Comparison of ENCODE assay signal across 25 cellular contexts in the genomic region with DNA sequence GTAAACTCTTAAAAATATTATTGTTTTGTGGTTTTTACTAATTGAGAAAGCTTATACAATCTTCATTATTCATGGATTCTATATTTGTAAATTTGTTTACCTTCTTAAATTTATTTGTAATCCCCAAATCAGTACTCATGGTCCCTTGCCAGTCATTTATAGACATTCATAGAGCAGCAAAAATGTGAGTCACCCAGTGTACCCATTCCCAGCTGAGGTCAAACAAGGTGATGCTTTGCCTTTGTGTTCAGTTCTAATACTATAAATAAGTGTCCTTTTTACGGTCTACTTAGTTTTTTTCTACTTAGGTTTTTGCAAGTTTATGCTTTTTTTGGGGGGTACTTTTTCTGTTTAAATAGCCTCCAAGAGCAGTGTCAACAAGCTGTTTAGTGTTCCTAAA. TPM values are rescaled to one million over a fixed set of nuclear protein-coding genes. Genes with fewer than 3 reads are reported as not detected.
DNase-seq lines count a peak whose midpoint lies in the region; ATAC-seq, FAIRE-seq and TF ChIP-seq lines count a peak whose summit lies in the region.
"Had no signal": no experiment of that assay in that cellular context is flagged by ENCODE, and none has a peak within 500 bp of the region (broad histone marks: within the 10 kb centered on the region; RNA-seq: fewer than 3 reads in every experiment).

No MANE protein-coding gene starts in this region.

- H3K4me2 ChIP-seq in HepG2 (ENCODE audit: low read depth, low read length): no peak overlapping the region
- H3K4me2 ChIP-seq: PC-9 had no signal

- ATAC-seq in HepG2: no peak
- ATAC-seq in right lobe of liver: no peak
- ATAC-seq in left lung: peak; percentile 25
- ATAC-seq in aorta (ENCODE audit: low FRiP score): peak; percentile 68
- ATAC-seq in activated CD8-positive, alpha-beta T cell treated with anti-CD3 and anti-CD28 coated beads for 36 hours: no peak
- no peak for ATAC-seq in HG03175 (IDR thresholded peaks at IDR 0.05; ENCODE audit: unreplicated experiment)
- ATAC-seq: activated T-helper 17 cell treated with anti-CD3 and anti-CD28 coated beads, Interleukin-2, amount 50 U/mL, for 72 hours; GM12878 had no signal

- peaks cover 29% of the 10 kb centered on the region for H3K4me1 ChIP-seq in HepG2 (ENCODE audit: insufficient read depth, low read length)
- H3K4me1 ChIP-seq in right lobe of liver: peaks cover 0 to 13% (median 0%) of the 10 kb centered on the region in 4 donors
- peaks cover 0 to 9% of the 10 kb centered on the region in 2 donors for H3K4me1 ChIP-seq in left lung
- H3K4me1 ChIP-seq in aorta (ENCODE audit: control insufficient read depth in 1 of 2, insufficient read depth in 2 of 2, low read length in 2 of 2): peaks cover 7 to 13% of the 10 kb centered on the region in 2 donors
- H3K4me1 ChIP-seq: prostate gland had no signal

- H3K9ac ChIP-seq in HepG2 (ENCODE audit: insufficient read depth, low read depth, low read length): no peak overlapping the region

- TF ChIP-seq CTCF in HepG2 (CRISPR knock-in tag; IDR thresholded peaks at IDR 0.05) (no peak), right lobe of liver (IDR thresholded peaks at IDR 0.05) (no peak), left lung (IDR thresholded peaks at IDR 0.05) (no peak)
- TF ChIP-seq CTCF in activated CD8-positive, alpha-beta T cell treated with anti-CD3 and anti-CD28 coated beads for 36 hours (IDR thresholded peaks at IDR 0.05): no peak

- TF ChIP-seq EP300 in HepG2 (IDR thresholded peaks at IDR 0.05; ENCODE audit: low read depth in 2 of 2, low read length in 2 of 2) (no peak), HepG2 (CRISPR knock-in tag; IDR thresholded peaks at IDR 0.05; ENCODE audit: borderline replicate concordance) (no peak)

- TF ChIP-seq POLR2A in HepG2 (IDR thresholded peaks at IDR 0.05; ENCODE audit: insufficient read depth in 1 of 2, low read depth in 2 of 2, low read length in 2 of 2): no peak
- no peak for TF ChIP-seq POLR2A in right lobe of liver (IDR thresholded peaks at IDR 0.05)

- BruUV-seq in HepG2 (replicated peaks; lab: Mats Ljungman, UMichigan): no TSS peak

- 56% methylated on average over 1 of the region's 1 CpG for WGBS in HepG2 (ENCODE audit: low lambda C conversion rate)
- WGBS in right lobe of liver (ENCODE audit: insufficient coverage, low coverage, low lambda C conversion rate, missing lambda C conversion rate): 67% methylated on average over 1 of the region's 1 CpG
- WGBS in aorta, 2 donors: 0 to 5% methylated on average over 1 of the region's 1 CpG

- DNase-seq in HepG2 (ENCODE audit: low spot score): no peak
- DNase-seq in right lobe of liver: no peak
- peak; percentile 37 for DNase-seq in amniotic epithelial cell (ENCODE audit: low read depth)
- no peak for DNase-seq in left lung
- no peak for DNase-seq in aorta
- no peak for DNase-seq in Kasumi-1 (lab: John Stamatoyannopoulos, UW)
- DNase-seq in activated CD8-positive, alpha-beta T cell treated with anti-CD3 and anti-CD28 coated beads for 36 hours: no peak
- DNase-seq: activated B cell treated with CpG ODN at 0.5 μM for 24 hours, cerebellar nuclear complex, endodermal cell, kidney, mesendoderm, NCI-H1436 treated with DMSO at 0.1 percent for 48 hours, NCI-H2171, NCI-H69, nephron progenitor cell, SJCRH30 had no signal

- in situ Hi-C loops in HepG2 (cut with HindIII; ENCODE audit: extremely low pct_ligation_motif_present, low pct_unique_long_range_greater_than_20kb): no loop called here

- no peaks in the 10 kb centered on the region for H3K9me3 Mint-ChIP-seq in activated CD8-positive, alpha-beta T cell treated with anti-CD3 and anti-CD28 coated beads for 36 hours
- H3K9me3 Mint-ChIP-seq: activated B cell treated with CpG ODN at 0.5 μM for 24 hours; activated T-helper 17 cell treated with anti-CD3 and anti-CD28 coated beads, Interleukin-2, amount 50 U/mL, for 72 hours; endodermal cell; nephron progenitor cell had no signal

- no peaks in the 10 kb centered on the region for H3K36me3 Mint-ChIP-seq in activated CD8-positive, alpha-beta T cell treated with anti-CD3 and anti-CD28 coated beads for 36 hours (ENCODE audit: low read depth)

- H3K27me3 ChIP-seq in HepG2 (ENCODE audit: control insufficient read depth in 1 of 2, insufficient read depth in 2 of 2, low read length in 2 of 2) (no peaks in the 10 kb centered on the region), right lobe of liver (no peaks in the 10 kb centered on the region), left lung (no peaks in the 10 kb centered on the region), aorta (ENCODE audit: control insufficient read depth in 1 of 2, insufficient read depth in 2 of 2, low read length in 1 of 2) (no peaks in the 10 kb centered on the region)
- H3K27me3 ChIP-seq: SJCRH30 had no signal

- POLR2A ChIA-PET in HepG2 (lab: Yijun Ruan, JAX): no interaction called here
- POLR2A ChIA-PET in activated CD8-positive, alpha-beta T cell treated with anti-CD3 and anti-CD28 coated beads for 36 hours (lab: Charles Lee): no interaction called here

- H3K9me3 ChIP-seq in HepG2 (ENCODE audit: low read length): no peaks in the 10 kb centered on the region
- no peaks in the 10 kb centered on the region for H3K9me3 ChIP-seq in right lobe of liver
- no peaks in the 10 kb centered on the region for H3K9me3 ChIP-seq in left lung
- no peaks in the 10 kb centered on the region for H3K9me3 ChIP-seq in aorta (ENCODE audit: control insufficient read depth, low read length)
- H3K9me3 ChIP-seq: prostate gland, SJCRH30 had no signal

- FAIRE-seq in HepG2 (lab: Jason Lieb, UNC): no peak
- FAIRE-seq: GM12878, kidney had no signal

- H3K27me3 Mint-ChIP-seq in activated CD8-positive, alpha-beta T cell treated with anti-CD3 and anti-CD28 coated beads for 36 hours: peaks cover 2% of the 10 kb centered on the region

- CTCF ChIA-PET in HepG2 (lab: Yijun Ruan, JAX; ENCODE audit: low intra/inter-chr PET ratio, low total read pairs): no interaction called here
- CTCF ChIA-PET in activated CD8-positive, alpha-beta T cell treated with anti-CD3 and anti-CD28 coated beads for 36 hours (lab: Charles Lee): no interaction called here

- intact Hi-C loops in HepG2 (cut with micrococcal nuclease; ENCODE audit: unreplicated experiment): no loop called here
- intact Hi-C loops in right lobe of liver (cut with DNase I): no loop called here
- intact Hi-C loops in left lung (cut with DNase I): no loop called here
- intact Hi-C loops in aorta (cut with DNase I): no loop called here
- intact Hi-C loops in activated CD8-positive, alpha-beta T cell treated with anti-CD3 and anti-CD28 coated beads for 36 hours (cut with micrococcal nuclease): no loop called here

- no peaks in the 10 kb centered on the region for H3K4me1 Mint-ChIP-seq in activated CD8-positive, alpha-beta T cell treated with anti-CD3 and anti-CD28 coated beads for 36 hours (ENCODE audit: low read depth)
- H3K4me1 Mint-ChIP-seq: activated B cell treated with CpG ODN at 0.5 μM for 24 hours; activated T-helper 17 cell treated with anti-CD3 and anti-CD28 coated beads, Interleukin-2, amount 50 U/mL, for 72 hours; endodermal cell had no signal

- H3K36me3 ChIP-seq in HepG2 (replicated peaks in 1 of 2; ENCODE audit: control insufficient read depth in 1 of 2, insufficient read depth in 2 of 2, low read length in 2 of 2) (peaks cover 10 to 29% of the 10 kb centered on the region in 2 experiments), right lobe of liver (no peaks in the 10 kb centered on the region), left lung (peaks cover 0 to 17% of the 10 kb centered on the region in 2 donors), aorta (ENCODE audit: control insufficient read depth in 1 of 2, insufficient read depth in 2 of 2, low read length in 1 of 2) (peaks cover 3 to 5% of the 10 kb centered on the region in 2 donors)
- H3K36me3 ChIP-seq: prostate gland had no signal

- no peak overlapping the region for H3K4me3 Mint-ChIP-seq in activated CD8-positive, alpha-beta T cell treated with anti-CD3 and anti-CD28 coated beads for 36 hours
- H3K4me3 Mint-ChIP-seq: activated B cell treated with CpG ODN at 0.5 μM for 24 hours; activated T-helper 17 cell treated with anti-CD3 and anti-CD28 coated beads, Interleukin-2, amount 50 U/mL, for 72 hours; endodermal cell; nephron progenitor cell had no signal

- H3K27ac ChIP-seq in HepG2 (ENCODE audit: extremely low read length, insufficient read depth, low read length) (no peak overlapping the region), right lobe of liver (no peak overlapping the region), left lung (no peak overlapping the region), aorta (ENCODE audit: low read depth in 1 of 2, low read length in 2 of 2) (no peak overlapping the region)
- H3K27ac ChIP-seq: PC-9, SJCRH30 had no signal

- no peaks in the 10 kb centered on the region for H3K79me2 ChIP-seq in HepG2 (ENCODE audit: insufficient read depth, low read length)

- no peak overlapping the region for H2AFZ ChIP-seq in HepG2 (ENCODE audit: low read length)
- H2AFZ ChIP-seq: PC-9 had no signal

- H3K27ac Mint-ChIP-seq in activated CD8-positive, alpha-beta T cell treated with anti-CD3 and anti-CD28 coated beads for 36 hours: no peak overlapping the region
- H3K27ac Mint-ChIP-seq: activated B cell treated with CpG ODN at 0.5 μM for 24 hours; activated T-helper 17 cell treated with anti-CD3 and anti-CD28 coated beads, Interleukin-2, amount 50 U/mL, for 72 hours; endodermal cell; nephron progenitor cell had no signal

- TF ChIP-seq RAD21 in HepG2 (CRISPR knock-in tag; IDR thresholded peaks at IDR 0.05): no peak

- H3K4me3 ChIP-seq in HepG2 (replicated peaks in 1 of 3; ENCODE audit: insufficient read depth in 1 of 3, low read depth in 2 of 3, low read length in 3 of 3): no peak overlapping the region
- H3K4me3 ChIP-seq in right lobe of liver: no peak overlapping the region
- no peak overlapping the region for H3K4me3 ChIP-seq in left lung
- H3K4me3 ChIP-seq in aorta (ENCODE audit: low read length in 2 of 2): no peak overlapping the region
- H3K4me3 ChIP-seq: GM12878, PC-9, prostate gland, SJCRH30 had no signal

- no peaks in the 10 kb centered on the region for H4K20me1 ChIP-seq in HepG2 (ENCODE audit: insufficient read depth, low read length)

RNA-seq across cellular contexts. Expression of a gene that starts 36.1 kb away (rescaled TPM):
- total RNA-seq in HepG2 (2016; rRNA removed; fragmentation: Illumina TruSeq; extraction: Trizol) (32.4 and 35.3 TPM in 2 replicates), right lobe of liver (10 to 100 TPM in 3 of 6 experiments, 1 to 10 TPM in 3; 3.2 to 30.3 (median 13.7) TPM), left lung (100 to 1,000 TPM; 123 to 165 TPM), aorta (100 to 1,000 TPM; 119 to 310 TPM)
- 4.0 and 6.4 TPM in 2 replicates for total RNA-seq in HepG2 (2016; cell fraction: cytosol; rRNA removed; fragmentation: Illumina TruSeq; extraction: Trizol; ENCODE audit: low read depth)
- total RNA-seq in HepG2 (2016; cell fraction: insoluble cytoplasmic fraction; rRNA removed; fragmentation: Illumina TruSeq; extraction: Trizol): 31.2 and 35.2 TPM in 2 replicates
- 17.0 and 17.8 TPM in 2 replicates for total RNA-seq in HepG2 (2016; cell fraction: membrane; rRNA removed; fragmentation: Illumina TruSeq; extraction: Trizol)
- 54.6 and 67.3 TPM in 2 replicates for total RNA-seq in HepG2 (2016; cell fraction: nucleus; rRNA removed; fragmentation: Illumina TruSeq; extraction: Trizol)
- polyA plus RNA-seq in HepG2 (2011; rRNA removed) (79.7 and 93.0 TPM in 2 replicates), aorta (10 to 100 TPM; 47.3 to 74.6 TPM)
- 58.6 and 75.5 TPM in 2 replicates for polyA plus RNA-seq in HepG2 (2011; cell fraction: cytosol; rRNA removed)
- polyA plus RNA-seq in HepG2 (2011; cell fraction: nucleus; rRNA removed): 47.3 and 51.2 TPM in 2 replicates
- polyA plus RNA-seq in HepG2 (2012): 53.6 and 75.8 TPM in 2 replicates
- polyA plus RNA-seq in HepG2 (2016; cell fraction: cytosol; fragmentation: Illumina TruSeq; extraction: Trizol; ENCODE audit: low read depth): 4.5 and 5.4 TPM in 2 replicates
- polyA plus RNA-seq in HepG2 (2016; cell fraction: insoluble cytoplasmic fraction; fragmentation: Illumina TruSeq; extraction: Trizol; ENCODE audit: low read depth): 22.3 and 23.2 TPM in 2 replicates
- 7.2 and 8.4 TPM in 2 replicates for polyA plus RNA-seq in HepG2 (2016; cell fraction: membrane; fragmentation: Illumina TruSeq; extraction: Trizol; ENCODE audit: low read depth)
- 51.7 and 52.8 TPM in 2 replicates for polyA plus RNA-seq in HepG2 (2016; cell fraction: nucleus; fragmentation: Illumina TruSeq; extraction: Trizol; ENCODE audit: insufficient read depth, low read depth)
- polyA minus RNA-seq in HepG2 (2011; rRNA and poly(A)+ RNA removed; ENCODE audit: low replicate concordance): 110 and 520 TPM in 2 replicates
- 104 and 121 TPM in 2 replicates for polyA minus RNA-seq in HepG2 (2011; cell fraction: cytosol; rRNA and poly(A)+ RNA removed)
- 157 and 174 TPM in 2 replicates for polyA minus RNA-seq in HepG2 (2011; cell fraction: nucleus; rRNA and poly(A)+ RNA removed)
- 1 to 10 TPM; 2.5 to 3.2 TPM for total RNA-seq in activated CD8-positive, alpha-beta T cell treated with anti-CD3 and anti-CD28 coated beads for 36 hours

RNA-seq across cellular contexts. Expression of a gene that starts 54.8 kb away (rescaled TPM):
- total RNA-seq in HepG2 (2016; rRNA removed; fragmentation: Illumina TruSeq; extraction: Trizol) (3.8 and 5.7 TPM in 2 replicates), right lobe of liver (not detected), left lung (10 to 100 TPM in 1 of 2 donors, not detected in 1; 21.4 TPM), aorta (not detected)
- total RNA-seq in HepG2 (2016; cell fraction: cytosol; rRNA removed; fragmentation: Illumina TruSeq; extraction: Trizol; ENCODE audit: low read depth): 3.1 and 3.6 TPM in 2 replicates
- 2.8 and 5.0 TPM in 2 replicates for total RNA-seq in HepG2 (2016; cell fraction: insoluble cytoplasmic fraction; rRNA removed; fragmentation: Illumina TruSeq; extraction: Trizol)
- 3.2 and 3.4 TPM in 2 replicates for total RNA-seq in HepG2 (2016; cell fraction: membrane; rRNA removed; fragmentation: Illumina TruSeq; extraction: Trizol)
- 2.4 and 2.6 TPM in 2 replicates for total RNA-seq in HepG2 (2016; cell fraction: nucleus; rRNA removed; fragmentation: Illumina TruSeq; extraction: Trizol)
- polyA plus RNA-seq in HepG2 (2011; rRNA removed) (3.7 and 6.1 TPM in 2 replicates), aorta (not detected)
- polyA plus RNA-seq in HepG2 (2011; cell fraction: cytosol; rRNA removed): 4.3 and 4.4 TPM in 2 replicates
- 6.0 and 7.0 TPM in 2 replicates for polyA plus RNA-seq in HepG2 (2011; cell fraction: nucleus; rRNA removed)
- 2.5 and 2.7 TPM in 2 replicates for polyA plus RNA-seq in HepG2 (2012)
- polyA plus RNA-seq in HepG2 (2016; cell fraction: cytosol; fragmentation: Illumina TruSeq; extraction: Trizol; ENCODE audit: low read depth): 2.2 TPM in 2 replicates
- 4.9 and 5.8 TPM in 2 replicates for polyA plus RNA-seq in HepG2 (2016; cell fraction: insoluble cytoplasmic fraction; fragmentation: Illumina TruSeq; extraction: Trizol; ENCODE audit: low read depth)
- polyA plus RNA-seq in HepG2 (2016; cell fraction: membrane; fragmentation: Illumina TruSeq; extraction: Trizol; ENCODE audit: low read depth): 2.6 and 2.9 TPM in 2 replicates
- polyA plus RNA-seq in HepG2 (2016; cell fraction: nucleus; fragmentation: Illumina TruSeq; extraction: Trizol; ENCODE audit: insufficient read depth, low read depth): 4.3 and 5.1 TPM in 2 replicates
- polyA minus RNA-seq in HepG2 (2011; rRNA and poly(A)+ RNA removed; ENCODE audit: low replicate concordance): 0.30 and 3.0 TPM in 2 replicates
- 1.1 and 1.3 TPM in 2 replicates for polyA minus RNA-seq in HepG2 (2011; cell fraction: cytosol; rRNA and poly(A)+ RNA removed)
- 2.3 and 2.9 TPM in 2 replicates for polyA minus RNA-seq in HepG2 (2011; cell fraction: nucleus; rRNA and poly(A)+ RNA removed)
- total RNA-seq in activated CD8-positive, alpha-beta T cell treated with anti-CD3 and anti-CD28 coated beads for 36 hours: not detected
- total RNA-seq: activated B cell treated with CpG ODN at 0.5 μM for 24 hours; activated CD8-positive, alpha-beta memory T cell treated with anti-CD3 and anti-CD28 coated beads for 36 hours; activated T-helper 17 cell treated with anti-CD3 and anti-CD28 coated beads, Interleukin-2, amount 50 U/mL, for 72 hours; endodermal cell; GM12878; PC-9; prostate gland; ureter had no signal
- polyA plus RNA-seq: AG04450 had no signal

Comparison
In these comparisons a context has a peak if more than half of its experiments do, and no peak if none do; other contexts are left out.
1. ATAC-seq: peak in left lung (single experiment) and aorta (single experiment); none in HepG2 (single experiment), right lobe of liver (0 of 4), activated CD8-positive, alpha-beta T cell treated with anti-CD3 and anti-CD28 coated beads for 36 hours (single experiment) and HG03175 (single experiment).